ENCODE assay signal across 11 cellular contexts in genomic region chr9:114694719-114695269, GRCh38. TPM values are rescaled to one million over a fixed set of nuclear protein-coding genes. Genes with fewer than 3 reads are reported as not detected.
DNase-seq lines count a peak whose midpoint lies in the region; ATAC-seq lines count a peak whose summit lies in the region.
"Had no signal": no experiment of that assay in that cellular context is flagged by ENCODE, and none has a peak within 500 bp of the region (broad histone marks: within the 10 kb centered on the region; RNA-seq: fewer than 3 reads in every experiment).

No MANE protein-coding gene starts in this region.

- H3K9me3 Mint-ChIP-seq in activated naive CD8-positive, alpha-beta T cell treated with anti-CD3 and anti-CD28 coated beads, Interleukin-2, amount 10 ng/mL, durations not matched to agents 7 days and 5 days, result peaks cover 2% of the 10 kb centered on the region

- ATAC-seq in GM18519 (IDR thresholded peaks at IDR 0.05; ENCODE audit: low FRiP score, unreplicated experiment) (peak; percentile 36), GM21360 (IDR thresholded peaks at IDR 0.05; ENCODE audit: unreplicated experiment) (peak; percentile 43), HG03175 (IDR thresholded peaks at IDR 0.05; ENCODE audit: unreplicated experiment) (peak; percentile 29)
- ATAC-seq in activated naive CD8-positive, alpha-beta T cell treated with anti-CD3 and anti-CD28 coated beads, Interleukin-2, amount 10 ng/mL, durations not matched to agents 7 days and 5 days (ENCODE audit: low read depth), result no peak

- no peaks in the 10 kb centered on the region for H3K27me3 Mint-ChIP-seq in activated naive CD8-positive, alpha-beta T cell treated with anti-CD3 and anti-CD28 coated beads, Interleukin-2, amount 10 ng/mL, durations not matched to agents 7 days and 5 days

- POLR2A ChIA-PET in activated naive CD8-positive, alpha-beta T cell treated with anti-CD3 and anti-CD28 coated beads, Interleukin-2, amount 10 ng/mL, durations not matched to agents 7 days and 5 days (lab: Charles Lee), result interaction anchor here (0.6 to 3.9 kb wide), 8 partner anchors 10 to 235 kb away, joined by 3 to 25 read pairs (median 3); partner anchors contain the start of genes TEX48 and TNFSF8

- no peak for DNase-seq in activated naive CD8-positive, alpha-beta T cell treated with anti-CD3 and anti-CD28 coated beads, Interleukin-2, amount 10 ng/mL, durations not matched to agents 7 days and 5 days
- DNase-seq in UCSD-AML1 (lab: John Stamatoyannopoulos, UW; ENCODE audit: unreplicated experiment) (no peak), NCI-H2107 treated with DMSO at 0.1 percent for 48 hours (lab: John Stamatoyannopoulos, UW; ENCODE audit: unreplicated experiment) (no peak), HPDE6-E6E7 (ENCODE audit: extremely low spot score) (no peak), GF-D8 (lab: John Stamatoyannopoulos, UW) (no peak)
- DNase-seq: NCI-H2029 had no signal

- peaks cover 81% of the 10 kb centered on the region for H3K4me1 Mint-ChIP-seq in activated naive CD8-positive, alpha-beta T cell treated with anti-CD3 and anti-CD28 coated beads, Interleukin-2, amount 10 ng/mL, durations not matched to agents 7 days and 5 days

- peaks cover 25% of the 10 kb centered on the region for H3K36me3 Mint-ChIP-seq in activated naive CD8-positive, alpha-beta T cell treated with anti-CD3 and anti-CD28 coated beads, Interleukin-2, amount 10 ng/mL, durations not matched to agents 7 days and 5 days

- peak overlapping the region; percentile 48 for H3K4me3 Mint-ChIP-seq in activated naive CD8-positive, alpha-beta T cell treated with anti-CD3 and anti-CD28 coated beads, Interleukin-2, amount 10 ng/mL, durations not matched to agents 7 days and 5 days

- peak overlapping the region; percentile 87 for H3K27ac Mint-ChIP-seq in activated naive CD8-positive, alpha-beta T cell treated with anti-CD3 and anti-CD28 coated beads, Interleukin-2, amount 10 ng/mL, durations not matched to agents 7 days and 5 days
- H3K27ac Mint-ChIP-seq: progenitor cell of endocrine pancreas had no signal

RNA-seq across cellular contexts. Expression of gene TEX48, which starts 12.8 kb away (rescaled TPM):
- not detected for total RNA-seq in activated naive CD8-positive, alpha-beta T cell treated with anti-CD3 and anti-CD28 coated beads, Interleukin-2, amount 10 ng/mL, durations not matched to agents 7 days and 5 days
- total RNA-seq: endothelial cell of umbilical vein, progenitor cell of endocrine pancreas had no signal

RNA-seq across cellular contexts. Expression of gene TEX53, which starts 37.2 kb away (rescaled TPM):
- total RNA-seq in activated naive CD8-positive, alpha-beta T cell treated with anti-CD3 and anti-CD28 coated beads, Interleukin-2, amount 10 ng/mL, durations not matched to agents 7 days and 5 days, result not detected
- total RNA-seq: endothelial cell of umbilical vein, progenitor cell of endocrine pancreas had no signal
